8 cellular contexts compared by ENCODE assay signal in genomic region chr1:157994704-157995540, GRCh38. TPM values are rescaled to one million over a fixed set of nuclear protein-coding genes. Genes with fewer than 3 reads are reported as not detected.
A peak's percentile ranks its signal among the peaks of the same experiment; 100 is the strongest.
DNase-seq lines count a peak whose midpoint lies in the region; ATAC-seq and TF ChIP-seq lines count a peak whose summit lies in the region.

No MANE protein-coding gene starts in this region.

- WGBS in SK-N-SH (ENCODE audit: low lambda C conversion rate), result 6% methylated on average over 13 of the region's 13 CpGs

- peaks cover 15% of the 10 kb centered on the region for H3F3A ChIP-seq in SK-N-SH (replicated peaks; ENCODE audit: insufficient read depth)

- DNase-seq in Caco-2, result no peak
- no peak for DNase-seq in SK-N-SH
- no peak for DNase-seq in glutamatergic neuron
- DNase-seq in effector CD4-positive, alpha-beta T cell, result no peak
- no peak for DNase-seq in T-helper 1 cell
- DNase-seq in activated naive CD4-positive, alpha-beta T cell (lab: John Stamatoyannopoulos, UW), result no peak

- H3K36me3 ChIP-seq in Caco-2 (ENCODE audit: control insufficient read depth, insufficient read depth, low read length), result no peaks in the 10 kb centered on the region
- H3K36me3 ChIP-seq in SK-N-SH (replicated peaks in 1 of 2; ENCODE audit: control insufficient read depth in 1 of 2, insufficient read depth in 2 of 2, low read length in 1 of 2), result peaks cover 2 to 19% of the 10 kb centered on the region in 2 experiments
- no peaks in the 10 kb centered on the region for H3K36me3 ChIP-seq in rectal smooth muscle tissue (ENCODE audit: control insufficient read depth, insufficient read depth, low read length)

- H3K27ac ChIP-seq in SK-N-SH (ENCODE audit: low read depth in 2 of 2, low read length in 1 of 2) (peak overlapping the region; percentile 51 to 76; a peak in 3 of 4 replicates), rectal smooth muscle tissue (ENCODE audit: low read depth, low read length) (peak overlapping the region; percentile 87)

- H3K27me3 ChIP-seq in Caco-2 (replicated peaks; ENCODE audit: control insufficient read depth, insufficient read depth, low read length) (no peaks in the 10 kb centered on the region), SK-N-SH (ENCODE audit: insufficient read depth) (no peaks in the 10 kb centered on the region), rectal smooth muscle tissue (ENCODE audit: control insufficient read depth, insufficient read depth, low read length) (no peaks in the 10 kb centered on the region)

- no peaks in the 10 kb centered on the region for H3K9me3 Mint-ChIP-seq in Caco-2 (ENCODE audit: unreplicated experiment)
- H3K9me3 Mint-ChIP-seq in glutamatergic neuron (ENCODE audit: unreplicated experiment), result peaks cover 6% of the 10 kb centered on the region

- POLR2A ChIA-PET in Caco-2 (lab: Charles Lee), result no interaction called here
- POLR2A ChIA-PET in SK-N-SH (lab: Yijun Ruan, JAX), result no interaction called here

- CTCF ChIA-PET in Caco-2 (lab: Charles Lee), result interaction anchor here (0.6 kb wide), 1 partner anchor 26 kb away, joined by 3 read pairs; no protein-coding TSS in a partner anchor
- CTCF ChIA-PET in SK-N-SH (lab: Yijun Ruan, JAX), result interaction anchor here (0.6 to 1.0 kb wide), 3 partner anchors 43 to 693 kb away, joined by 3 to 4 read pairs (median 3); no protein-coding TSS in a partner anchor

- H3K4me1 ChIP-seq in Caco-2 (peaks cover 28% of the 10 kb centered on the region), SK-N-SH (ENCODE audit: control insufficient read depth in 1 of 2, insufficient read depth in 2 of 2, low read depth in 1 of 2, low read length in 1 of 2) (peaks cover 7 to 44% of the 10 kb centered on the region in 2 experiments; a peak in 3 of 4 replicates), rectal smooth muscle tissue (ENCODE audit: control insufficient read depth, insufficient read depth, low read length) (peaks cover 24% of the 10 kb centered on the region)

- peak overlapping the region; percentile 99 for H3K4me3 Mint-ChIP-seq in Caco-2 (ENCODE audit: unreplicated experiment)
- H3K4me3 Mint-ChIP-seq in glutamatergic neuron (ENCODE audit: unreplicated experiment), result peak overlapping the region; percentile 61

- peak overlapping the region; percentile 80 for H3K4me3 ChIP-seq in Caco-2 (ENCODE audit: low read depth, low read length)
- H3K4me3 ChIP-seq in SK-N-SH (ENCODE audit: low read depth in 2 of 2, low read length in 1 of 2), result peak overlapping the region; percentile 67 to 96
- peak overlapping the region; percentile 72 for H3K4me3 ChIP-seq in rectal smooth muscle tissue (ENCODE audit: low read length)

- H3K79me2 ChIP-seq in SK-N-SH (ENCODE audit: insufficient read depth), result peaks cover 68% of the 10 kb centered on the region

- TSS peak; percentile 62 for BruUV-seq in Caco-2 (replicated peaks; lab: Mats Ljungman, UMichigan)

- peak overlapping the region; percentile 90 for H3K4me2 ChIP-seq in SK-N-SH

- H3K36me3 Mint-ChIP-seq in Caco-2 (ENCODE audit: insufficient read depth, unreplicated experiment), result peaks cover 6% of the 10 kb centered on the region
- H3K36me3 Mint-ChIP-seq in glutamatergic neuron (ENCODE audit: unreplicated experiment), result no peaks in the 10 kb centered on the region

- no peak for ATAC-seq in GM19035 (IDR thresholded peaks at IDR 0.05; ENCODE audit: unreplicated experiment)

- H3K9me3 ChIP-seq in Caco-2 (no peaks in the 10 kb centered on the region), SK-N-SH (no peaks in the 10 kb centered on the region)

- H4K20me1 ChIP-seq in SK-N-SH (ENCODE audit: insufficient read depth), result peaks cover 52% of the 10 kb centered on the region

- TF ChIP-seq EP300 in SK-N-SH (IDR thresholded peaks at IDR 0.05; ENCODE audit: borderline replicate concordance in 1 of 2, low read depth in 1 of 2, low read length in 1 of 2), result no peak

- peak overlapping the region; percentile 46 for H3K27ac Mint-ChIP-seq in Caco-2 (ENCODE audit: unreplicated experiment)
- peak overlapping the region; percentile 10 for H3K27ac Mint-ChIP-seq in glutamatergic neuron (ENCODE audit: unreplicated experiment)

- intact Hi-C loops in Caco-2 (cut with micrococcal nuclease; ENCODE audit: unreplicated experiment), result no loop called here

- H3K27me3 Mint-ChIP-seq in Caco-2 (ENCODE audit: insufficient read depth, unreplicated experiment) (no peaks in the 10 kb centered on the region), glutamatergic neuron (ENCODE audit: unreplicated experiment) (peaks cover 17% of the 10 kb centered on the region)

- H3K9ac ChIP-seq in SK-N-SH, result peak overlapping the region; percentile 96; the same call in 1 of the 2 replicates
- peak overlapping the region; percentile 25 for H3K9ac ChIP-seq in rectal smooth muscle tissue (ENCODE audit: low read length)

- H2AFZ ChIP-seq in SK-N-SH (ENCODE audit: low read depth), result no peak overlapping the region

- TF ChIP-seq RAD21 in SK-N-SH (IDR thresholded peaks at IDR 0.05; ENCODE audit: low read length), result no peak

- H3K4me1 Mint-ChIP-seq in Caco-2 (ENCODE audit: low read depth, unreplicated experiment), result peaks cover 28% of the 10 kb centered on the region
- H3K4me1 Mint-ChIP-seq in glutamatergic neuron (ENCODE audit: low read depth, unreplicated experiment), result peaks cover 9% of the 10 kb centered on the region

- no peaks in the 10 kb centered on the region for H3K9me2 ChIP-seq in SK-N-SH

- TF ChIP-seq CTCF in Caco-2 (IDR thresholded peaks at IDR 0.05; ENCODE audit: insufficient read depth in 1 of 2, low read depth in 1 of 2, low read length in 1 of 2, severe bottlenecking in 1 of 2, unreplicated experiment in 1 of 2), result no peak
- TF ChIP-seq CTCF in SK-N-SH (IDR thresholded peaks at IDR 0.05), result no peak
- TF ChIP-seq CTCF in glutamatergic neuron (IDR thresholded peaks at IDR 0.05; ENCODE audit: partially characterized antibody, unreplicated experiment), result no peak

TF ChIP-seq in SK-N-SH, 30 proteins besides CTCF, POLR2A, EP300 and RAD21:
- TF ChIP-seq GATA2 (CRISPR knock-in tag; IDR thresholded peaks at IDR 0.05) (no peak), RCOR1 (IDR thresholded peaks at IDR 0.05; ENCODE audit: low read length) (no peak), FOXM1 (IDR thresholded peaks at IDR 0.05; ENCODE audit: low read depth) (no peak), JUND (IDR thresholded peaks at IDR 0.05) (no peak), MAX (IDR thresholded peaks at IDR 0.05; ENCODE audit: low read depth) (no peak), ELF1 (IDR thresholded peaks at IDR 0.05) (no peak), FOSL2 (IDR thresholded peaks at IDR 0.05; ENCODE audit: borderline replicate concordance, low read depth) (no peak), TCF12 (IDR thresholded peaks at IDR 0.05) (peak; percentile 44; the same call in 1 of the 2 replicates), NFIC (IDR thresholded peaks at IDR 0.05; ENCODE audit: borderline replicate concordance) (peak; percentile 44)

RNA-seq across cellular contexts. Expression of gene KIRREL1, which starts 1.5 kb away (rescaled TPM):
- total RNA-seq in Caco-2 (2022) (41.5 and 45.4 TPM in 2 replicates), glutamatergic neuron (ENCODE audit: unreplicated experiment) (8.1 TPM)
- polyA plus RNA-seq in SK-N-SH (2012; rRNA removed), result 47.8 and 52.3 TPM in 2 replicates
- polyA plus RNA-seq in SK-N-SH (2012; cell fraction: cytosol; rRNA removed), result 32.9 and 42.4 TPM in 2 replicates
- polyA plus RNA-seq in SK-N-SH (2012; cell fraction: nucleus; rRNA removed), result 77.1 and 86.9 TPM in 2 replicates
